ENCODE assay signal across 16 cellular contexts in the genomic region with DNA sequence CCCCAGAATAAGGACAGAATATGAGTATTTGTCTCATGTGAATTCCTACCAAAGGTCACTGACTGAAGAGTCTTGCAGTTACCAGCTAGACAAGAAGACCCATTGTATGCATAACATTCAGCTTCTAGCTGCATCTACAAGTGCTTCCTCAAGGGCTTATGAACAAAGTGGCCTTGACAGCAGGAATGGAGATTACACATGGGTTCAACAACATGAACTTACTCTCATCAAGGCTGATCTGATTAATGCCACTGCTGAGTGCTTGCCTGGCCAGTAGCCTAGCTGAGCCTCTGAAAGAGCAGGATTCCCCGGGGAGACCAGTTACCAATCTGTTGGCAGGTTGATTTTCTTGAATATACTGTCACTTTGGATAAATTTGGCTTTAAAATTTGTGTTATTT.
DNase-seq lines count a peak whose midpoint lies in the region; ATAC-seq lines count a peak whose summit lies in the region.
"Had no signal": no experiment of that assay in that cellular context is flagged by ENCODE, and none has a peak within 500 bp of the region (broad histone marks: within the 10 kb centered on the region; RNA-seq: fewer than 3 reads in every experiment).

No MANE protein-coding gene starts in this region.

- H3K27ac Mint-ChIP-seq in activated CD4-positive, alpha-beta memory T cell treated with anti-CD3 and anti-CD28 coated beads, Interleukin-2, amount 10 ng/mL, durations not matched to agents 7 days and 5 days = no peak overlapping the region
- H3K27ac Mint-ChIP-seq: activated T-helper 2 cell treated with anti-CD3 and anti-CD28 coated beads, Interferon-gamma antibody, Interleukin-2, Interleukin-4, amounts not matched to agents 10 μg/mL and 5 μg/mL and 100 μg/mL, durations not matched to agents 14 hours and 24 hours and 36 hours had no signal

- no peak overlapping the region for H2BK120ac ChIP-seq in mesenchymal stem cell (ENCODE audit: low read depth, low read length)

- H3K27me3 ChIP-seq in mesenchymal stem cell (ENCODE audit: control insufficient read depth in 1 of 2, insufficient read depth in 1 of 2, low read length in 2 of 2) = no peaks in the 10 kb centered on the region
- no peaks in the 10 kb centered on the region for H3K27me3 ChIP-seq in SJCRH30
- H3K27me3 ChIP-seq: BLaER1 treated with 17β-estradiol and CSF1 and Interleukin-3, amounts not matched to agents 10 nM and 100 nM; heart right ventricle had no signal

- H3K4me1 Mint-ChIP-seq in activated CD4-positive, alpha-beta memory T cell treated with anti-CD3 and anti-CD28 coated beads, Interleukin-2, amount 10 ng/mL, durations not matched to agents 7 days and 5 days = peaks cover 4% of the 10 kb centered on the region

- peak; percentile 4 for ATAC-seq in GM19035 (IDR thresholded peaks at IDR 0.05; ENCODE audit: unreplicated experiment)
- ATAC-seq in HG02610 (IDR thresholded peaks at IDR 0.05; ENCODE audit: unreplicated experiment) = peak; percentile 10
- ATAC-seq: heart right ventricle had no signal

- no peak overlapping the region for H3K23ac ChIP-seq in mesenchymal stem cell (ENCODE audit: low read length in 2 of 2)

- no peak overlapping the region for H2BK5ac ChIP-seq in mesenchymal stem cell (ENCODE audit: low read depth, low read length, poor library complexity, severe bottlenecking)

- CTCF ChIA-PET in activated CD4-positive, alpha-beta memory T cell treated with anti-CD3 and anti-CD28 coated beads, Interleukin-2, amount 10 ng/mL, durations not matched to agents 7 days and 5 days (lab: Charles Lee) = no interaction called here

- H3K14ac ChIP-seq in mesenchymal stem cell (ENCODE audit: low read length in 2 of 2) = no peak overlapping the region

- H3K4me3 ChIP-seq in mesenchymal stem cell (ENCODE audit: insufficient read depth in 1 of 2, low read depth in 1 of 2, low read length in 2 of 2) = no peak overlapping the region
- H3K4me3 ChIP-seq in SJCRH30 = no peak overlapping the region
- H3K4me3 ChIP-seq: BLaER1 treated with 17β-estradiol and CSF1 and Interleukin-3, amounts not matched to agents 10 nM and 100 nM; heart right ventricle had no signal

- peak; percentile 95 for DNase-seq in NCI-H82 (lab: John Stamatoyannopoulos, UW)
- DNase-seq in mesenchymal stem cell = peak; percentile 6
- no peak for DNase-seq in activated effector memory CD4-positive, alpha-beta T cell treated with Interleukin-2 at 50 U/mL for 16 hours
- DNase-seq in SW480 (ENCODE audit: low spot score) = no peak
- DNase-seq in SJCRH30 = no peak
- no peak for DNase-seq in activated CD4-positive, alpha-beta memory T cell treated with anti-CD3 and anti-CD28 coated beads, Interleukin-2, amount 10 ng/mL, durations not matched to agents 7 days and 5 days
- DNase-seq: GDM1, heart right ventricle, left cardiac atrium, NCI-H2107 had no signal

- H3K9ac ChIP-seq in mesenchymal stem cell (ENCODE audit: low read length) = no peak overlapping the region
- H3K9ac ChIP-seq: BLaER1 treated with 17β-estradiol and CSF1 and Interleukin-3, amounts not matched to agents 10 nM and 100 nM; KMS-11 had no signal

- H3K4me3 Mint-ChIP-seq in activated CD4-positive, alpha-beta memory T cell treated with anti-CD3 and anti-CD28 coated beads, Interleukin-2, amount 10 ng/mL, durations not matched to agents 7 days and 5 days = no peak overlapping the region
- H3K4me3 Mint-ChIP-seq: naive thymus-derived CD4-positive, alpha-beta T cell had no signal

- no peaks in the 10 kb centered on the region for H3K79me1 ChIP-seq in mesenchymal stem cell (replicated peaks; ENCODE audit: low read length, poor library complexity, severe bottlenecking)

- H3K9me3 Mint-ChIP-seq in activated CD4-positive, alpha-beta memory T cell treated with anti-CD3 and anti-CD28 coated beads, Interleukin-2, amount 10 ng/mL, durations not matched to agents 7 days and 5 days = no peaks in the 10 kb centered on the region
- H3K9me3 Mint-ChIP-seq: activated T-helper 2 cell treated with anti-CD3 and anti-CD28 coated beads, Interferon-gamma antibody, Interleukin-2, Interleukin-4, amounts not matched to agents 10 μg/mL and 5 μg/mL and 100 μg/mL, durations not matched to agents 14 hours and 24 hours and 36 hours had no signal

- no peak overlapping the region for H3K18ac ChIP-seq in mesenchymal stem cell (ENCODE audit: low read depth in 1 of 2, low read length in 2 of 2)

- no peak overlapping the region for H2BK12ac ChIP-seq in mesenchymal stem cell (ENCODE audit: low read length in 2 of 2)

- H4K8ac ChIP-seq in mesenchymal stem cell (ENCODE audit: low read length) = no peak overlapping the region

- H3K9me3 ChIP-seq in mesenchymal stem cell (ENCODE audit: control insufficient read depth, low read length) = peaks cover 5% of the 10 kb centered on the region
- H3K9me3 ChIP-seq in SJCRH30 (replicated peaks) = no peaks in the 10 kb centered on the region

- WGBS in mesenchymal stem cell = 88% methylated on average over 1 of the region's 1 CpG

- H3K36me3 ChIP-seq in mesenchymal stem cell (ENCODE audit: control insufficient read depth in 1 of 2, insufficient read depth in 2 of 2, low read depth in 1 of 2, low read length in 2 of 2) = no peaks in the 10 kb centered on the region
- H3K36me3 ChIP-seq in SJCRH30 = no peaks in the 10 kb centered on the region
- H3K36me3 ChIP-seq: BLaER1 treated with 17β-estradiol and CSF1 and Interleukin-3, amounts not matched to agents 10 nM and 100 nM; heart right ventricle had no signal

- H2BK15ac ChIP-seq in mesenchymal stem cell (ENCODE audit: low read depth, poor library complexity, severe bottlenecking) = no peak overlapping the region

- POLR2A ChIA-PET in activated CD4-positive, alpha-beta memory T cell treated with anti-CD3 and anti-CD28 coated beads, Interleukin-2, amount 10 ng/mL, durations not matched to agents 7 days and 5 days (lab: Charles Lee) = no interaction called here

- no peaks in the 10 kb centered on the region for H3K27me3 Mint-ChIP-seq in activated CD4-positive, alpha-beta memory T cell treated with anti-CD3 and anti-CD28 coated beads, Interleukin-2, amount 10 ng/mL, durations not matched to agents 7 days and 5 days

- no peaks in the 10 kb centered on the region for H3K36me3 Mint-ChIP-seq in activated CD4-positive, alpha-beta memory T cell treated with anti-CD3 and anti-CD28 coated beads, Interleukin-2, amount 10 ng/mL, durations not matched to agents 7 days and 5 days (ENCODE audit: low read depth)

- H2AK5ac ChIP-seq in mesenchymal stem cell (ENCODE audit: low read length, severe bottlenecking) = no peak overlapping the region

- no peak overlapping the region for H4K91ac ChIP-seq in mesenchymal stem cell (ENCODE audit: low read length)

- H3K4me1 ChIP-seq in mesenchymal stem cell (ENCODE audit: control insufficient read depth, insufficient read depth, low read depth, low read length) (no peaks in the 10 kb centered on the region), SJCRH30 (no peaks in the 10 kb centered on the region)
- H3K4me1 ChIP-seq: BLaER1 treated with 17β-estradiol and CSF1 and Interleukin-3, amounts not matched to agents 10 nM and 100 nM had no signal

- no peak overlapping the region for H3K4ac ChIP-seq in mesenchymal stem cell (ENCODE audit: low read depth in 1 of 2, low read length in 2 of 2)

- H3K4me2 ChIP-seq in mesenchymal stem cell (ENCODE audit: low read length, poor library complexity, severe bottlenecking) = no peak overlapping the region
- H3K4me2 ChIP-seq: BLaER1 treated with 17β-estradiol and CSF1 and Interleukin-3, amounts not matched to agents 10 nM and 100 nM; KMS-11 had no signal

- H2AFZ ChIP-seq in mesenchymal stem cell (ENCODE audit: low read depth, low read length) = no peak overlapping the region

- H3K27ac ChIP-seq in mesenchymal stem cell (ENCODE audit: low read length, poor library complexity, severe bottlenecking) (no peak overlapping the region), SJCRH30 (no peak overlapping the region)
- H3K27ac ChIP-seq: BLaER1 treated with 17β-estradiol and CSF1 and Interleukin-3, amounts not matched to agents 10 nM and 100 nM; heart right ventricle; KMS-11 had no signal

Comparison
In these comparisons a context has a peak if more than half of its experiments do, and no peak if none do; other contexts are left out.
1. DNase-seq: peak in NCI-H82 (single experiment) and mesenchymal stem cell (single experiment); none in activated effector memory CD4-positive, alpha-beta T cell treated with Interleukin-2 at 50 U/mL for 16 hours (single experiment), SW480 (single experiment), SJCRH30 (0 of 2) and activated CD4-positive, alpha-beta memory T cell treated with anti-CD3 and anti-CD28 coated beads, Interleukin-2, amount 10 ng/mL, durations not matched to agents 7 days and 5 days (single experiment).